In the genomic region with DNA sequence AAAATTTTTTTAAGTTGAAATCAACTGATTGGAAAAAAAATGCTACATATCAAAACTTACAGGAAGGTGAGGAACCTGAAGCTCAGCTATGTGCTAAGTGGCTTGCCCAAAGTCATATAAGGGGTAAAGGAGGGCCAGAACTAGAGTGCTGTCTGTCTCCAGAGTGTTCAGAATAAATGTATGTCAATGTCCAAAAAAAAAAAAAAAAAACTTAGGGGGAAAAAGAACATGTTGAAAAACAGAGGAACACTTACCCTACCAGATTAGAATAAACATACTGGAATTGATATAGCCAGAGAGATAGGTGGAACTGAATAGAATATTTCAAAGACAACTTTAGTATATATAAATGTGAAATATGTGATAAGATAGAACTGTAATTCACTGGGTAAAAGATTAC, we compare ENCODE assay signal across 18 cellular contexts. TPM values are rescaled to one million over a fixed set of nuclear protein-coding genes. Genes with fewer than 3 reads are reported as not detected.
DNase-seq lines count a peak whose midpoint lies in the region; ATAC-seq, FAIRE-seq and TF ChIP-seq lines count a peak whose summit lies in the region.
"Had no signal": no experiment of that assay in that cellular context is flagged by ENCODE, and none has a peak within 500 bp of the region (broad histone marks: within the 10 kb centered on the region; RNA-seq: fewer than 3 reads in every experiment).

No MANE protein-coding gene starts in this region.

- no peak for ATAC-seq in natural killer cell
- ATAC-seq in natural killer cell treated with Interleukin-12 subunit alpha and Interleukin-12 subunit beta and Interleukin-15 and Interleukin-18, amount 100 ng/mL, for 72 hours: no peak
- ATAC-seq in stimulated activated effector memory CD8-positive, alpha-beta T cell treated with anti-CD3 and anti-CD28 coated beads, Interleukin-12 subunit alpha, Interleukin-12 subunit beta, amount 100 ng/mL, for 72 hours: no peak

- no peak for DNase-seq in natural killer cell
- no peak for DNase-seq in natural killer cell treated with Interleukin-12 subunit alpha and Interleukin-12 subunit beta and Interleukin-15 and Interleukin-18, amount 100 ng/mL, for 72 hours (ENCODE audit: low spot score)
- no peak for DNase-seq in immature natural killer cell
- no peak for DNase-seq in stimulated activated effector memory CD8-positive, alpha-beta T cell treated with anti-CD3 and anti-CD28 coated beads, Interleukin-12 subunit alpha, Interleukin-12 subunit beta, amount 100 ng/mL, for 72 hours (ENCODE audit: low spot score in 2 of 2)
- DNase-seq in activated T-cell treated with anti-CD3 and anti-CD28 coated beads, Interleukin-2, amount 50 U/mL, for 24 hours: no peak
- DNase-seq in GM12892 (ENCODE audit: insufficient read length): no peak
- no peak for DNase-seq in activated CD4-positive, alpha-beta T cell treated with anti-CD3 and anti-CD28 coated beads, Interleukin-2, amount 10 ng/mL, durations not matched to agents 7 days and 5 days
- DNase-seq: ACHN; Calu3; CD4-positive, CD25-positive, alpha-beta regulatory T cell; DMS 273 treated with DMSO at 0.1 percent for 48 hours; HFFc6 had no signal

- H3K4me3 Mint-ChIP-seq in natural killer cell (peak overlapping the region; percentile 50), immature natural killer cell (no peak overlapping the region)
- H3K4me3 Mint-ChIP-seq in natural killer cell treated with Interleukin-12 subunit alpha and Interleukin-12 subunit beta and Interleukin-15 and Interleukin-18, amount 100 ng/mL, for 72 hours: no peak overlapping the region
- no peak overlapping the region for H3K4me3 Mint-ChIP-seq in stimulated activated effector memory CD8-positive, alpha-beta T cell treated with anti-CD3 and anti-CD28 coated beads, Interleukin-12 subunit alpha, Interleukin-12 subunit beta, amount 100 ng/mL, for 72 hours
- H3K4me3 Mint-ChIP-seq in activated T-cell treated with anti-CD3 and anti-CD28 coated beads, Interleukin-2, amount 50 U/mL, for 24 hours: no peak overlapping the region
- H3K4me3 Mint-ChIP-seq in activated CD4-positive, alpha-beta T cell treated with anti-CD3 and anti-CD28 coated beads, Interleukin-2, amount 10 ng/mL, durations not matched to agents 7 days and 5 days: no peak overlapping the region
- H3K4me3 Mint-ChIP-seq: HFFc6 had no signal

- H3K9me3 Mint-ChIP-seq in natural killer cell: no peaks in the 10 kb centered on the region
- H3K9me3 Mint-ChIP-seq in natural killer cell treated with Interleukin-12 subunit alpha and Interleukin-12 subunit beta and Interleukin-15 and Interleukin-18, amount 100 ng/mL, for 72 hours: no peaks in the 10 kb centered on the region
- H3K9me3 Mint-ChIP-seq in immature natural killer cell: no peaks in the 10 kb centered on the region
- no peaks in the 10 kb centered on the region for H3K9me3 Mint-ChIP-seq in stimulated activated effector memory CD8-positive, alpha-beta T cell treated with anti-CD3 and anti-CD28 coated beads, Interleukin-12 subunit alpha, Interleukin-12 subunit beta, amount 100 ng/mL, for 72 hours
- H3K9me3 Mint-ChIP-seq in activated T-cell treated with anti-CD3 and anti-CD28 coated beads, Interleukin-2, amount 50 U/mL, for 24 hours: no peaks in the 10 kb centered on the region
- peaks cover 6% of the 10 kb centered on the region for H3K9me3 Mint-ChIP-seq in activated CD4-positive, alpha-beta T cell treated with anti-CD3 and anti-CD28 coated beads, Interleukin-2, amount 10 ng/mL, durations not matched to agents 7 days and 5 days
- H3K9me3 Mint-ChIP-seq: HFFc6 had no signal

- H3K27ac Mint-ChIP-seq in natural killer cell: peak overlapping the region; percentile 65 to 84
- H3K27ac Mint-ChIP-seq in natural killer cell treated with Interleukin-12 subunit alpha and Interleukin-12 subunit beta and Interleukin-15 and Interleukin-18, amount 100 ng/mL, for 72 hours: no peak overlapping the region
- peak overlapping the region; percentile 8 to 86 (median 68) for H3K27ac Mint-ChIP-seq in immature natural killer cell
- H3K27ac Mint-ChIP-seq in stimulated activated effector memory CD8-positive, alpha-beta T cell treated with anti-CD3 and anti-CD28 coated beads, Interleukin-12 subunit alpha, Interleukin-12 subunit beta, amount 100 ng/mL, for 72 hours: peak overlapping the region; percentile 55
- no peak overlapping the region for H3K27ac Mint-ChIP-seq in activated T-cell treated with anti-CD3 and anti-CD28 coated beads, Interleukin-2, amount 50 U/mL, for 24 hours
- H3K27ac Mint-ChIP-seq in activated CD4-positive, alpha-beta T cell treated with anti-CD3 and anti-CD28 coated beads, Interleukin-2, amount 10 ng/mL, durations not matched to agents 7 days and 5 days: no peak overlapping the region
- H3K27ac Mint-ChIP-seq: HFFc6 had no signal

- no peaks in the 10 kb centered on the region for H3K36me3 Mint-ChIP-seq in natural killer cell
- H3K36me3 Mint-ChIP-seq in natural killer cell treated with Interleukin-12 subunit alpha and Interleukin-12 subunit beta and Interleukin-15 and Interleukin-18, amount 100 ng/mL, for 72 hours: no peaks in the 10 kb centered on the region
- no peaks in the 10 kb centered on the region for H3K36me3 Mint-ChIP-seq in immature natural killer cell
- peaks cover 6% of the 10 kb centered on the region for H3K36me3 Mint-ChIP-seq in stimulated activated effector memory CD8-positive, alpha-beta T cell treated with anti-CD3 and anti-CD28 coated beads, Interleukin-12 subunit alpha, Interleukin-12 subunit beta, amount 100 ng/mL, for 72 hours
- peaks cover 12% of the 10 kb centered on the region for H3K36me3 Mint-ChIP-seq in activated T-cell treated with anti-CD3 and anti-CD28 coated beads, Interleukin-2, amount 50 U/mL, for 24 hours (ENCODE audit: low read depth)
- peaks cover 11% of the 10 kb centered on the region for H3K36me3 Mint-ChIP-seq in activated CD4-positive, alpha-beta T cell treated with anti-CD3 and anti-CD28 coated beads, Interleukin-2, amount 10 ng/mL, durations not matched to agents 7 days and 5 days (ENCODE audit: low read depth)

- POLR2A ChIA-PET in activated CD4-positive, alpha-beta T cell treated with anti-CD3 and anti-CD28 coated beads, Interleukin-2, amount 10 ng/mL, durations not matched to agents 7 days and 5 days (lab: Charles Lee): no interaction called here

- CTCF ChIA-PET in activated CD4-positive, alpha-beta T cell treated with anti-CD3 and anti-CD28 coated beads, Interleukin-2, amount 10 ng/mL, durations not matched to agents 7 days and 5 days (lab: Charles Lee): no interaction called here

- TF ChIP-seq CTCF in natural killer cell (IDR thresholded peaks at IDR 0.05): no peak
- no peak for TF ChIP-seq CTCF in VCaP (conservative IDR thresholded peaks at IDR 0.05)

- TF ChIP-seq POLR2A in GM12892 (IDR thresholded peaks at IDR 0.05; ENCODE audit: low read depth, low read length): no peak

- peak overlapping the region; percentile 16; the same call in 1 of the 2 replicates for H3K27ac ChIP-seq in VCaP
- H3K27ac ChIP-seq: BLaER1 treated with 17β-estradiol and CSF1 and Interleukin-3, amounts not matched to agents 10 nM and 100 nM had no signal

- H3K4me1 Mint-ChIP-seq in natural killer cell (peaks cover 48 to 66% of the 10 kb centered on the region in 2 donors), immature natural killer cell (peaks cover 56 to 90% of the 10 kb centered on the region in 2 donors)
- peaks cover 36 to 38% of the 10 kb centered on the region in 2 donors for H3K4me1 Mint-ChIP-seq in natural killer cell treated with Interleukin-12 subunit alpha and Interleukin-12 subunit beta and Interleukin-15 and Interleukin-18, amount 100 ng/mL, for 72 hours (ENCODE audit: low read depth in 2 of 2)
- H3K4me1 Mint-ChIP-seq in stimulated activated effector memory CD8-positive, alpha-beta T cell treated with anti-CD3 and anti-CD28 coated beads, Interleukin-12 subunit alpha, Interleukin-12 subunit beta, amount 100 ng/mL, for 72 hours: peaks cover 55% of the 10 kb centered on the region
- peaks cover 58% of the 10 kb centered on the region for H3K4me1 Mint-ChIP-seq in activated T-cell treated with anti-CD3 and anti-CD28 coated beads, Interleukin-2, amount 50 U/mL, for 24 hours (ENCODE audit: low read depth)
- H3K4me1 Mint-ChIP-seq in activated CD4-positive, alpha-beta T cell treated with anti-CD3 and anti-CD28 coated beads, Interleukin-2, amount 10 ng/mL, durations not matched to agents 7 days and 5 days: peaks cover 25% of the 10 kb centered on the region

- intact Hi-C loops in natural killer cell (cut with micrococcal nuclease): no loop called here

- no peaks in the 10 kb centered on the region for H3K27me3 Mint-ChIP-seq in natural killer cell (ENCODE audit: low read depth in 2 of 2)
- no peaks in the 10 kb centered on the region for H3K27me3 Mint-ChIP-seq in natural killer cell treated with Interleukin-12 subunit alpha and Interleukin-12 subunit beta and Interleukin-15 and Interleukin-18, amount 100 ng/mL, for 72 hours
- H3K27me3 Mint-ChIP-seq in immature natural killer cell (ENCODE audit: low read depth in 3 of 3): peaks cover 0 to 2% (median 0%) of the 10 kb centered on the region in 3 donors
- H3K27me3 Mint-ChIP-seq in activated T-cell treated with anti-CD3 and anti-CD28 coated beads, Interleukin-2, amount 50 U/mL, for 24 hours: no peaks in the 10 kb centered on the region
- H3K27me3 Mint-ChIP-seq in activated CD4-positive, alpha-beta T cell treated with anti-CD3 and anti-CD28 coated beads, Interleukin-2, amount 10 ng/mL, durations not matched to agents 7 days and 5 days: no peaks in the 10 kb centered on the region
- H3K27me3 Mint-ChIP-seq: CD4-positive, CD25-positive, alpha-beta regulatory T cell had no signal

- no peak for FAIRE-seq in GM12892 (lab: Jason Lieb, UNC)
- FAIRE-seq: H1, HTR-8/SVneo had no signal

RNA-seq across cellular contexts. Expression of gene DCAF7, which starts 11.5 kb away (rescaled TPM):
- 10 to 100 TPM; 55.5 to 83.5 (median 72.2) TPM for total RNA-seq in natural killer cell
- total RNA-seq in natural killer cell treated with Interleukin-12 subunit alpha and Interleukin-12 subunit beta and Interleukin-15 and Interleukin-18, amount 100 ng/mL, for 72 hours: 100 to 1,000 TPM; 100 to 107 TPM
- 100 to 1,000 TPM in 2 of 3 donors, 10 to 100 TPM in 1; 69.2 to 124 (median 113) TPM for polyA plus RNA-seq in immature natural killer cell
- 36.9 TPM for polyA plus RNA-seq in GM12892 (2012; ENCODE audit: missing spikeins)
- total RNA-seq in activated CD4-positive, alpha-beta T cell treated with anti-CD3 and anti-CD28 coated beads, Interleukin-2, amount 10 ng/mL, durations not matched to agents 7 days and 5 days: 100 to 1,000 TPM; 135 to 139 TPM

RNA-seq across cellular contexts. Expression of gene KCNH6, which starts 38.7 kb away (rescaled TPM):
- total RNA-seq in natural killer cell: not detected
- total RNA-seq in natural killer cell treated with Interleukin-12 subunit alpha and Interleukin-12 subunit beta and Interleukin-15 and Interleukin-18, amount 100 ng/mL, for 72 hours: not detected
- not detected for polyA plus RNA-seq in immature natural killer cell
- not detected for polyA plus RNA-seq in GM12892 (2012; ENCODE audit: missing spikeins)
- not detected for total RNA-seq in activated CD4-positive, alpha-beta T cell treated with anti-CD3 and anti-CD28 coated beads, Interleukin-2, amount 10 ng/mL, durations not matched to agents 7 days and 5 days
- total RNA-seq: A172; Calu3; CD4-positive, CD25-positive, alpha-beta regulatory T cell; Daoy; HFFc6 had no signal
- polyA plus RNA-seq: CD4-positive, CD25-positive, alpha-beta regulatory T cell had no signal

RNA-seq across cellular contexts. Expression of gene TACO1, which starts 38.9 kb away (rescaled TPM):
- 10 to 100 TPM in 1 of 3 donors, 1 to 10 TPM in 2; 7.1 to 10.9 (median 9.2) TPM for total RNA-seq in natural killer cell
- total RNA-seq in natural killer cell treated with Interleukin-12 subunit alpha and Interleukin-12 subunit beta and Interleukin-15 and Interleukin-18, amount 100 ng/mL, for 72 hours: 10 to 100 TPM; 21.0 to 26.7 TPM
- polyA plus RNA-seq in immature natural killer cell: 10 to 100 TPM; 10.9 to 19.9 (median 19.6) TPM
- polyA plus RNA-seq in GM12892 (2012; ENCODE audit: missing spikeins): 20.9 TPM
- 10 to 100 TPM; 22.3 to 23.8 TPM for total RNA-seq in activated CD4-positive, alpha-beta T cell treated with anti-CD3 and anti-CD28 coated beads, Interleukin-2, amount 10 ng/mL, durations not matched to agents 7 days and 5 days

Comparison
In these comparisons a context has a peak if more than half of its experiments do, and no peak if none do; other contexts are left out.
1. H3K27ac Mint-ChIP-seq: peak in natural killer cell (2 of 2), immature natural killer cell (6 of 6) and stimulated activated effector memory CD8-positive, alpha-beta T cell treated with anti-CD3 and anti-CD28 coated beads, Interleukin-12 subunit alpha, Interleukin-12 subunit beta, amount 100 ng/mL, for 72 hours (single experiment); none in natural killer cell treated with Interleukin-12 subunit alpha and Interleukin-12 subunit beta and Interleukin-15 and Interleukin-18, amount 100 ng/mL, for 72 hours (0 of 2), activated T-cell treated with anti-CD3 and anti-CD28 coated beads, Interleukin-2, amount 50 U/mL, for 24 hours (single experiment) and activated CD4-positive, alpha-beta T cell treated with anti-CD3 and anti-CD28 coated beads, Interleukin-2, amount 10 ng/mL, durations not matched to agents 7 days and 5 days (single experiment).